ENCODE assay signal across 8 cellular contexts in the genomic region with DNA sequence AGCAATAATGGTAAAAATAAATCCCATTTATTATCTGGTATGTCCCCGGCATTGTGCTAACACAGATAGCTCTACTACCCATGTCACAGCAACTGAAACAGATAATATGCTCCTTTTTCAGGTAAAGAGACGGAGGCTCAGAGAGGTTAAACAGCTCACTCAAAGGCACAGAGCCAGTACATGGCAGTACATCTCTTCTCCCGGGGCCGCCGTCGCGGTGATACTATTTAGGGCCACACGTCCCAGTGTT. TPM values are rescaled to one million over a fixed set of nuclear protein-coding genes. Genes with fewer than 3 reads are reported as not detected.
DNase-seq lines count a peak whose midpoint lies in the region; ATAC-seq and TF ChIP-seq lines count a peak whose summit lies in the region.

No MANE protein-coding gene starts in this region.

- H3K9me3 ChIP-seq in left ventricle myocardium inferior (replicated peaks) = no peaks in the 10 kb centered on the region
- H3K9me3 ChIP-seq in WERI-Rb-1 (ENCODE audit: severe bottlenecking) = no peaks in the 10 kb centered on the region
- no peaks in the 10 kb centered on the region for H3K9me3 ChIP-seq in iPS-15b (ENCODE audit: control insufficient read depth, insufficient read depth, low read length)

- H3K27ac ChIP-seq in left ventricle myocardium inferior (replicated peaks) (peak overlapping the region; percentile 97), WERI-Rb-1 (peak overlapping the region; percentile 81), temporal lobe (ENCODE audit: low read depth, low read length) (peak overlapping the region; percentile 78)

- H3K27me3 ChIP-seq in left ventricle myocardium inferior (ENCODE audit: low read depth) (no peaks in the 10 kb centered on the region), WERI-Rb-1 (ENCODE audit: insufficient read depth, low read depth, severe bottlenecking) (no peaks in the 10 kb centered on the region), iPS-15b (ENCODE audit: control insufficient read depth, insufficient read depth, low read length) (no peaks in the 10 kb centered on the region)

- peak overlapping the region; percentile 92 for H3K4me3 ChIP-seq in left ventricle myocardium inferior
- peak overlapping the region; percentile 81 for H3K4me3 ChIP-seq in WERI-Rb-1 (ENCODE audit: low read depth, low read length)
- H3K4me3 ChIP-seq in iPS-15b (ENCODE audit: low read depth, low read length) = peak overlapping the region; percentile 92

- intact Hi-C loops in left ventricle myocardium inferior (cut with micrococcal nuclease) = no loop called here
- intact Hi-C loops in left cardiac atrium (cut with DNase I) = no loop called here

- DNase-seq in left ventricle myocardium inferior (no peak), left cardiac atrium (no peak), WERI-Rb-1 (no peak), EL (no peak), H4 (ENCODE audit: low spot score) (no peak), NCI-H2081 (lab: John Stamatoyannopoulos, UW) (no peak)

- H3K4me1 ChIP-seq in left ventricle myocardium inferior (peaks cover 41% of the 10 kb centered on the region), iPS-15b (ENCODE audit: control insufficient read depth, insufficient read depth, low read length) (peaks cover 35% of the 10 kb centered on the region)

- ATAC-seq in left cardiac atrium = no peak

- TF ChIP-seq CTCF in left ventricle myocardium inferior (IDR thresholded peaks at IDR 0.05; ENCODE audit: borderline replicate concordance) (no peak), WERI-Rb-1 (IDR thresholded peaks at IDR 0.05; ENCODE audit: low read depth, low read length) (no peak)

- H3K36me3 ChIP-seq in left ventricle myocardium inferior (peaks cover 8% of the 10 kb centered on the region), WERI-Rb-1 (peaks cover 13% of the 10 kb centered on the region), iPS-15b (ENCODE audit: control insufficient read depth, insufficient read depth, low read length) (peaks cover under 1% of the 10 kb centered on the region)

- H3K9ac ChIP-seq in iPS-15b (ENCODE audit: low read depth, low read length) = peak overlapping the region; percentile 89

RNA-seq across cellular contexts. Expression of gene PDK1, which starts 0.7 kb away (rescaled TPM):
- total RNA-seq in left ventricle myocardium inferior (51.2 TPM), left cardiac atrium (10 to 100 TPM; 24.9 to 48.4 TPM), temporal lobe (6.9 TPM)
- total RNA-seq in H4 (2014; rRNA removed; shearing (Covaris generic)) = 8.9 and 9.1 TPM in 2 replicates
